Comparison of ENCODE assay signal across 7 cellular contexts in genomic region chr10:70672993-70673928, GRCh38. TPM values are rescaled to one million over a fixed set of nuclear protein-coding genes. Genes with fewer than 3 reads are reported as not detected.
DNase-seq lines count a peak whose midpoint lies in the region; ATAC-seq and TF ChIP-seq lines count a peak whose summit lies in the region.

No MANE protein-coding gene starts in this region.

- BruUV-seq in HCT116 (replicated peaks; lab: Mats Ljungman, UMichigan): TSS peak; percentile 66

- peaks cover 51% of the 10 kb centered on the region; the same call in 1 of the 2 replicates for H3K79me2 ChIP-seq in HCT116 (ENCODE audit: insufficient read depth, low read length)

- H3K27me3 ChIP-seq in HCT116 (ENCODE audit: insufficient read depth, low read length) (no peaks in the 10 kb centered on the region), heart right ventricle (peaks cover 0 to 31% (median 3%) of the 10 kb centered on the region in 7 donors), spleen (replicated peaks in 1 of 7) (peaks cover 0 to 59% (median 23%) of the 10 kb centered on the region in 7 donors)

- intact Hi-C loops in HCT116 (cut with micrococcal nuclease) (loop anchor here (5.0 kb wide), 1 partner anchor 116 kb away; no protein-coding TSS in a partner anchor), heart right ventricle (cut with DNase I) (loop anchor here in 5 of 10 donors (5.0 to 10.0 kb wide), 3 partner anchors 116 to 121 kb away; no protein-coding TSS in a partner anchor), spleen (cut with DNase I; ENCODE audit: low total_unique reads) (no loop called here)

- H3K27ac Mint-ChIP-seq in WTC11: no peak overlapping the region

- RAD21 ChIA-PET in HCT116 (lab: Charles Lee; ENCODE audit: low non-redundant PET in 1 of 2, low total read pairs in 2 of 2, uncharacterized antibody in 2 of 2, unreplicated experiment in 2 of 2): no interaction called here

- H2AFZ ChIP-seq in HCT116 (ENCODE audit: low read depth, low read length, poor library complexity, severe bottlenecking): no peak overlapping the region

- H3K9me3 ChIP-seq in HCT116 (ENCODE audit: control insufficient read depth in 1 of 2, insufficient read depth in 1 of 2, low read depth in 1 of 2, low read length in 2 of 2): no peaks in the 10 kb centered on the region
- H3K9me3 ChIP-seq in heart right ventricle: no peaks in the 10 kb centered on the region
- peaks cover 0 to 4% (median 0%) of the 10 kb centered on the region in 8 donors for H3K9me3 ChIP-seq in spleen

- H3K27ac ChIP-seq in HCT116 (ENCODE audit: low read depth, low read length) (peak overlapping the region; percentile 91), heart right ventricle (peak overlapping the region in 6 of 10 donors; percentile 36 to 79 (median 65)), spleen (no peak overlapping the region)

- H3K4me1 ChIP-seq in HCT116 (ENCODE audit: control insufficient read depth in 1 of 2, insufficient read depth in 2 of 2, low read length in 2 of 2) (peaks cover 18 to 64% of the 10 kb centered on the region in 2 experiments), heart right ventricle (peaks cover 0 to 46% (median 31%) of the 10 kb centered on the region in 9 donors), spleen (peaks cover 0 to 31% (median 12%) of the 10 kb centered on the region in 6 donors)

- no peaks in the 10 kb centered on the region for H4K20me1 ChIP-seq in HCT116 (ENCODE audit: insufficient read depth)

- H3K4me1 Mint-ChIP-seq in WTC11: peaks cover 22% of the 10 kb centered on the region

- peak; percentile 35 for ATAC-seq in HCT116
- no peak; the same call in 1 of the 2 replicates for ATAC-seq in WTC11
- ATAC-seq in heart right ventricle: peak; percentile 39 to 90 (median 79)
- no peak for ATAC-seq in HG02884 (IDR thresholded peaks at IDR 0.05; ENCODE audit: unreplicated experiment)

- peaks cover 45% of the 10 kb centered on the region for H3K27me3 Mint-ChIP-seq in WTC11 (ENCODE audit: low read depth)

- H3K36me3 Mint-ChIP-seq in WTC11: peaks cover 8% of the 10 kb centered on the region

- peaks cover 13% of the 10 kb centered on the region for H3K9me3 Mint-ChIP-seq in WTC11

- H3K36me3 ChIP-seq in HCT116 (ENCODE audit: control insufficient read depth in 1 of 2, insufficient read depth in 2 of 2, low read length in 2 of 2) (peaks cover 0 to 15% of the 10 kb centered on the region in 2 experiments; a peak in 2 of 4 replicates), heart right ventricle (no peaks in the 10 kb centered on the region), spleen (no peaks in the 10 kb centered on the region)

- no peak for TF ChIP-seq RAD21 in HCT116 (IDR thresholded peaks at IDR 0.05; ENCODE audit: low read depth)

- peak overlapping the region; percentile 97 for H3K4me2 ChIP-seq in HCT116 (ENCODE audit: low read length)

- TF ChIP-seq POLR2A in HCT116 (IDR thresholded peaks at IDR 0.05; ENCODE audit: borderline replicate concordance, extremely low read depth, insufficient read depth, insufficient read length) (no peak), spleen (IDR thresholded peaks at IDR 0.05) (no peak)

- TF ChIP-seq CTCF in HCT116 (IDR thresholded peaks at IDR 0.05 in 2 of 3, conservative IDR thresholded peaks at IDR 0.05 in 1 of 3; ENCODE audit: borderline replicate concordance in 1 of 3, insufficient read depth in 1 of 3, low read depth in 2 of 3, low read length in 2 of 3) (no peak), WTC11 (IDR thresholded peaks at IDR 0.05) (no peak), heart right ventricle (IDR thresholded peaks at IDR 0.05) (no peak), spleen (IDR thresholded peaks at IDR 0.05 in 8 of 11, conservative IDR thresholded peaks at IDR 0.05 in 3 of 11) (no peak)

- H3K4me3 Mint-ChIP-seq in WTC11: peak overlapping the region; percentile 61

- 45 to 50% methylated on average over 15 of the region's 15 CpGs for WGBS in heart right ventricle, 2 donors
- WGBS in spleen, 5 donors: 66 to 81% (median 70%) methylated on average over 14 to 15 of the region's 15 CpGs

- CTCF ChIA-PET in HCT116 (lab: Charles Lee): no interaction called here
- CTCF ChIA-PET in WTC11 (lab: Charles Lee): interaction anchor here (1.2 kb wide), 1 partner anchor 88 kb away, joined by 3 read pairs; no protein-coding TSS in a partner anchor

- H3K9ac ChIP-seq in HCT116 (ENCODE audit: low read length): peak overlapping the region; percentile 85

- H3K4me3 ChIP-seq in HCT116 (replicated peaks in 1 of 2; ENCODE audit: low read depth in 1 of 2, low read length in 2 of 2): peak overlapping the region; percentile 47 to 90
- peak overlapping the region; percentile 6 to 56 (median 50) for H3K4me3 ChIP-seq in heart right ventricle
- peak overlapping the region in 5 of 8 donors; percentile 14 to 66 (median 26) for H3K4me3 ChIP-seq in spleen

- H3K9me2 ChIP-seq in HCT116 (ENCODE audit: insufficient read depth): no peaks in the 10 kb centered on the region

- DNase-seq in HCT116 (ENCODE audit: low read depth, low spot score): no peak
- DNase-seq in WTC11 (ENCODE audit: low spot score): no peak
- peak; percentile 50 to 57 for DNase-seq in heart right ventricle
- no peak for DNase-seq in spleen
- no peak for DNase-seq in Kasumi-1 (lab: John Stamatoyannopoulos, UW)
- no peak for DNase-seq in GOT3 (lab: John Stamatoyannopoulos, UW)

- POLR2A ChIA-PET in HCT116 (lab: Charles Lee): no interaction called here
- POLR2A ChIA-PET in WTC11 (lab: Charles Lee): no interaction called here

TF ChIP-seq in HCT116, 20 proteins besides CTCF, POLR2A, EP300 and RAD21:
- TF ChIP-seq MAX (IDR thresholded peaks at IDR 0.05) (peak; percentile 55; the same call in 1 of the 2 replicates), EZH2 (IDR thresholded peaks at IDR 0.05) (no peak), FOSL1 (IDR thresholded peaks at IDR 0.05; ENCODE audit: low read depth) (no peak), EGR1 (IDR thresholded peaks at IDR 0.05; ENCODE audit: low read depth) (no peak), SP1 (IDR thresholded peaks at IDR 0.05; ENCODE audit: low read depth) (peak; percentile 20; the same call in 1 of the 2 replicates), POLR2AphosphoS5 (IDR thresholded peaks at IDR 0.05; ENCODE audit: low read depth, low read length) (0 out of 2 replicates have a peak, but pooled peaks have one; percentile 17)

TF ChIP-seq in WTC11, 78 proteins besides CTCF, POLR2A, EP300 and RAD21:
- no peak for TF ChIP-seq ATF1 (CRISPR knock-in tag; IDR thresholded peaks at IDR 0.05)
- no peak for TF ChIP-seq RORB (CRISPR knock-in tag; IDR thresholded peaks at IDR 0.05)
- TF ChIP-seq ZNF512 (CRISPR knock-in tag; IDR thresholded peaks at IDR 0.05; ENCODE audit: borderline replicate concordance): no peak
- no peak for TF ChIP-seq CREM (CRISPR knock-in tag; IDR thresholded peaks at IDR 0.05)
- TF ChIP-seq ZNF396 (CRISPR knock-in tag; IDR thresholded peaks at IDR 0.05; ENCODE audit: borderline replicate concordance): no peak
- no peak for TF ChIP-seq USF1 (CRISPR knock-in tag; IDR thresholded peaks at IDR 0.05)
- TF ChIP-seq E2F4 (CRISPR knock-in tag; IDR thresholded peaks at IDR 0.05; ENCODE audit: borderline replicate concordance, low read depth): no peak
- no peak for TF ChIP-seq MYBL2 (CRISPR knock-in tag; IDR thresholded peaks at IDR 0.05)

RNA-seq across cellular contexts. Expression of gene ADAMTS14, which starts 1.0 kb away (rescaled TPM):
- total RNA-seq in HCT116 (2021; ENCODE audit: unreplicated experiment) (13.2 TPM), WTC11 (2021) (2.1 to 2.4 TPM (median 2.1 TPM) in 3 replicates), heart right ventricle (1 to 10 TPM in 3 of 10 donors, under 1 TPM in 7; 0.08 to 1.4 (median 0.59) TPM), spleen (1 to 10 TPM in 1 of 7 donors, under 1 TPM in 6; 0.09 to 1.2 (median 0.46) TPM)
- polyA plus RNA-seq in HCT116 (2012): 14.3 and 15.5 TPM in 2 replicates
- polyA plus RNA-seq in heart right ventricle (under 1 TPM; 0.13 to 0.66 TPM), spleen (under 1 TPM; 0.26 to 0.39 (median 0.32) TPM)

Comparison
In these comparisons a context has a peak if more than half of its experiments do, and no peak if none do; other contexts are left out.
1. ATAC-seq: peak in HCT116 (single experiment) and heart right ventricle (8 of 8); none in WTC11 (single experiment) and HG02884 (single experiment).
2. DNase-seq: peak in heart right ventricle (2 of 2); none in HCT116 (single experiment), WTC11 (single experiment), spleen (single experiment), Kasumi-1 (0 of 2) and GOT3 (single experiment).
3. H3K27ac ChIP-seq: peak in HCT116 (single experiment) and heart right ventricle (6 of 10); none in spleen (0 of 8).
4. Of the 4 proteins assayed by ChIP-seq in both WTC11 and HCT116: peak only in WTC11: none; only in HCT116: MAX and SP1; in both: none; in neither: 2.
5. Peak in every context shown above with its lines, with median percentiles within 50 percentile points of each other: H3K4me3 ChIP-seq.